In the genomic region with DNA sequence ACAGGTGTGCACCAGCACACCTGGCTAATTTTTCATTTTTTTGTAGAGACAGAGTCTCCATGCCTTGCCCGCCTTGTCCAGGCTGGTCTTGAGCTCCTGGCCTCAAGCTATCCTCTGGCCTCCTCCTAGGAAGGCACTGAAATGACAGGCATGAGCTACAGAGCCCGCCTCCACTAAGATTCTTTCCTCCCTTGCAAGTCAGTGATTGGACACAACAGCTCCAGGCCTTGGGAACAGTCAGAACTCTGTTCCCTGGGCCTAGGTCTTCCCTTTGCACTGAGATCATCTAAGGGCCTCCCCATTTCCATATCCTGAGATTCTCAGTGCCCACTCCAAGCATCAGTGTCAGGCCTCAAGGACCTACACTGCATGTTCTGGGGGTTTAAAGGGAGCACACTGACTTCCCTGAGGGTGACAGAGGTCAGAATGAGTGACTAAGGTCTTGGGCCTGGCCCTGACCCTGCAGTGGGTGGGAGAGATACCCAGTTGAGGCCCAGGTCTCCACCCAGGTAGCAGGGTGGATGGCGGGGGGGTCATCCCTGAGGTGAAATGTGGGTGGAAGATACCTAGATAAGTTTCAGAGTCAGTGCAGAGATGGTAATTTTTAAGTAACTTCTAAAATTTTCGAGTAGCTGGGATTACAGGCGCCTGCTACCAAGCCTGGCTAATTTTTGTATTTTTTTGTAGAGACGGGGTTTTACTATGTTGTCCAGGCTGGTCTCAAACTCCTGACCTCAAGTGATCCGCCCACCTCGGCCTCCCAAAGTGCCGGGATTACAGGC, we compare ENCODE assay signal across 1 cellular context.
A peak's percentile ranks its signal among the peaks of the same experiment; 100 is the strongest.
TF ChIP-seq lines count a peak whose summit lies in the region.

No MANE protein-coding gene starts in this region.

TF ChIP-seq in K562, 482 proteins besides CTCF, POLR2A, EP300 and RAD21 (continued from another document and continues in another):
- TF ChIP-seq NR1H2 (CRISPR knock-in tag; IDR thresholded peaks at IDR 0.05): no peak
- no peak for TF ChIP-seq SNIP1 (IDR thresholded peaks at IDR 0.05; ENCODE audit: low read depth)
- TF ChIP-seq, protein P1, sequence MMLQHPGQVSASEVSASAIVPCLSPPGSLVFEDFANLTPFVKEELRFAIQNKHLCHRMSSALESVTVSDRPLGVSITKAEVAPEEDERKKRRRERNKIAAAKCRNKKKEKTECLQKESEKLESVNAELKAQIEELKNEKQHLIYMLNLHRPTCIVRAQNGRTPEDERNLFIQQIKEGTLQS (IDR thresholded peaks at IDR 0.05): no peak
- TF ChIP-seq, protein P1 (CRISPR knock-in tag; conservative IDR thresholded peaks at IDR 0.05): no peak
- TF ChIP-seq, protein P2, sequence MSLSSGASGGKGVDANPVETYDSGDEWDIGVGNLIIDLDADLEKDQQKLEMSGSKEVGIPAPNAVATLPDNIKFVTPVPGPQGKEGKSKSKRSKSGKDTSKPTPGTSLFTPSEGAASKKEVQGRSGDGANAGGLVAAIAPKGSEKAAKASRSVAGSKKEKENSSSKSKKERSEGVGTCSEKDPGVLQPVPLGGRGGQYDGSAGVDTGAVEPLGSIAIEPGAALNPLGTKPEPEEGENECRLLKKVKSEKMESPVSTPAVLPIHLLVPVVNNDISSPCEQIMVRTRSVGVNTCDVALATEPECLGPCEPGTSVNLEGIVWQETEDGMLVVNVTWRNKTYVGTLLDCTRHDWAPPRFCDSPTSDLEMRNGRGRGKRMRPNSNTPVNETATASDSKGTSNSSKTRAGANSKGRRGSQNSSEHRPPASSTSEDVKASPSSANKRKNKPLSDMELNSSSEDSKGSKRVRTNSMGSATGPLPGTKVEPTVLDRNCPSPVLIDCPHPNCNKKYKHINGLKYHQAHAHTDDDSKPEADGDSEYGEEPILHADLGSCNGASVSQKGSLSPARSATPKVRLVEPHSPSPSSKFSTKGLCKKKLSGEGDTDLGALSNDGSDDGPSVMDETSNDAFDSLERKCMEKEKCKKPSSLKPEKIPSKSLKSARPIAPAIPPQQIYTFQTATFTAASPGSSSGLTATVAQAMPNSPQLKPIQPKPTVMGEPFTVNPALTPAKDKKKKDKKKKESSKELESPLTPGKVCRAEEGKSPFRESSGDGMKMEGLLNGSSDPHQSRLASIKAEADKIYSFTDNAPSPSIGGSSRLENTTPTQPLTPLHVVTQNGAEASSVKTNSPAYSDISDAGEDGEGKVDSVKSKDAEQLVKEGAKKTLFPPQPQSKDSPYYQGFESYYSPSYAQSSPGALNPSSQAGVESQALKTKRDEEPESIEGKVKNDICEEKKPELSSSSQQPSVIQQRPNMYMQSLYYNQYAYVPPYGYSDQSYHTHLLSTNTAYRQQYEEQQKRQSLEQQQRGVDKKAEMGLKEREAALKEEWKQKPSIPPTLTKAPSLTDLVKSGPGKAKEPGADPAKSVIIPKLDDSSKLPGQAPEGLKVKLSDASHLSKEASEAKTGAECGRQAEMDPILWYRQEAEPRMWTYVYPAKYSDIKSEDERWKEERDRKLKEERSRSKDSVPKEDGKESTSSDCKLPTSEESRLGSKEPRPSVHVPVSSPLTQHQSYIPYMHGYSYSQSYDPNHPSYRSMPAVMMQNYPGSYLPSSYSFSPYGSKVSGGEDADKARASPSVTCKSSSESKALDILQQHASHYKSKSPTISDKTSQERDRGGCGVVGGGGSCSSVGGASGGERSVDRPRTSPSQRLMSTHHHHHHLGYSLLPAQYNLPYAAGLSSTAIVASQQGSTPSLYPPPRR (CRISPR knock-in tag; IDR thresholded peaks at IDR 0.05; ENCODE audit: borderline replicate concordance): no peak
- TF ChIP-seq, protein P3, sequence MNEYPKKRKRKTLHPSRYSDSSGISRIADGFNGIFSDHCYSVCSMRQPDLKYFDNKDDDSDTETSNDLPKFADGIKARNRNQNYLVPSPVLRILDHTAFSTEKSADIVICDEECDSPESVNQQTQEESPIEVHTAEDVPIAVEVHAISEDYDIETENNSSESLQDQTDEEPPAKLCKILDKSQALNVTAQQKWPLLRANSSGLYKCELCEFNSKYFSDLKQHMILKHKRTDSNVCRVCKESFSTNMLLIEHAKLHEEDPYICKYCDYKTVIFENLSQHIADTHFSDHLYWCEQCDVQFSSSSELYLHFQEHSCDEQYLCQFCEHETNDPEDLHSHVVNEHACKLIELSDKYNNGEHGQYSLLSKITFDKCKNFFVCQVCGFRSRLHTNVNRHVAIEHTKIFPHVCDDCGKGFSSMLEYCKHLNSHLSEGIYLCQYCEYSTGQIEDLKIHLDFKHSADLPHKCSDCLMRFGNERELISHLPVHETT (CRISPR knock-in tag; conservative IDR thresholded peaks at IDR 0.05 in 1 of 2, IDR thresholded peaks at IDR 0.05 in 1 of 2): no peak
- TF ChIP-seq HDGF (IDR thresholded peaks at IDR 0.05): no peak
- TF ChIP-seq GABPA (tag; conservative IDR thresholded peaks at IDR 0.05; ENCODE audit: low read depth): no peak
- TF ChIP-seq TCF7L2 (IDR thresholded peaks at IDR 0.05; ENCODE audit: low read depth, low read length): no peak
- no peak for TF ChIP-seq MLLT1 (IDR thresholded peaks at IDR 0.05)
- TF ChIP-seq MAFG (tag; conservative IDR thresholded peaks at IDR 0.05): no peak
- no peak for TF ChIP-seq WHSC1 (IDR thresholded peaks at IDR 0.05; ENCODE audit: low read length)
- peak in 1 of 3 experiments; percentile 16 for TF ChIP-seq YY1 (IDR thresholded peaks at IDR 0.05; ENCODE audit: borderline replicate concordance in 1 of 3, control insufficient read depth in 1 of 3, extremely low read depth in 1 of 3, insufficient read depth in 3 of 3, insufficient read length in 1 of 3, insufficient replicate concordance in 2 of 3, low read depth in 1 of 3, low read length in 2 of 3)
- TF ChIP-seq ZNF699 (CRISPR knock-in tag; IDR thresholded peaks at IDR 0.05; ENCODE audit: insufficient replicate concordance): no peak
- TF ChIP-seq LCOR (CRISPR knock-in tag; IDR thresholded peaks at IDR 0.05): no peak
- peak; percentile 58; the same call in 1 of the 2 replicates for TF ChIP-seq DPF2 (IDR thresholded peaks at IDR 0.05)
- no peak for TF ChIP-seq SUPT5H (IDR thresholded peaks at IDR 0.05)
- no peak for TF ChIP-seq ZNF717 (CRISPR knock-in tag; IDR thresholded peaks at IDR 0.05)
- TF ChIP-seq ZNF76 (CRISPR knock-in tag; IDR thresholded peaks at IDR 0.05; ENCODE audit: borderline replicate concordance): no peak
- TF ChIP-seq ZNF165 (CRISPR knock-in tag; IDR thresholded peaks at IDR 0.05; ENCODE audit: borderline replicate concordance): no peak
- TF ChIP-seq ZNF586 (CRISPR knock-in tag; conservative IDR thresholded peaks at IDR 0.05): no peak
- no peak for TF ChIP-seq NEUROD1 (IDR thresholded peaks at IDR 0.05; ENCODE audit: borderline replicate concordance, low read depth, low read length, partially characterized antibody)
- TF ChIP-seq SIRT6 (IDR thresholded peaks at IDR 0.05; ENCODE audit: low read depth, low read length): no peak
- TF ChIP-seq MCM3 (IDR thresholded peaks at IDR 0.05): no peak
- no peak for TF ChIP-seq ZNF140 (CRISPR knock-in tag; IDR thresholded peaks at IDR 0.05)
- no peak for TF ChIP-seq TRIM24 (IDR thresholded peaks at IDR 0.05)
- TF ChIP-seq, protein P4, sequence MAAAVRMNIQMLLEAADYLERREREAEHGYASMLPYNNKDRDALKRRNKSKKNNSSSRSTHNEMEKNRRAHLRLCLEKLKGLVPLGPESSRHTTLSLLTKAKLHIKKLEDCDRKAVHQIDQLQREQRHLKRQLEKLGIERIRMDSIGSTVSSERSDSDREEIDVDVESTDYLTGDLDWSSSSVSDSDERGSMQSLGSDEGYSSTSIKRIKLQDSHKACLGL (CRISPR knock-in tag; IDR thresholded peaks at IDR 0.05; ENCODE audit: borderline replicate concordance, poor library complexity, severe bottlenecking): no peak
- no peak for TF ChIP-seq RBM17 (IDR thresholded peaks at IDR 0.05; ENCODE audit: borderline replicate concordance, low read depth, low read length)
- TF ChIP-seq, protein P5, sequence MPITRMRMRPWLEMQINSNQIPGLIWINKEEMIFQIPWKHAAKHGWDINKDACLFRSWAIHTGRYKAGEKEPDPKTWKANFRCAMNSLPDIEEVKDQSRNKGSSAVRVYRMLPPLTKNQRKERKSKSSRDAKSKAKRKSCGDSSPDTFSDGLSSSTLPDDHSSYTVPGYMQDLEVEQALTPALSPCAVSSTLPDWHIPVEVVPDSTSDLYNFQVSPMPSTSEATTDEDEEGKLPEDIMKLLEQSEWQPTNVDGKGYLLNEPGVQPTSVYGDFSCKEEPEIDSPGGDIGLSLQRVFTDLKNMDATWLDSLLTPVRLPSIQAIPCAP (CRISPR knock-in tag; IDR thresholded peaks at IDR 0.05; ENCODE audit: borderline replicate concordance): no peak
- TF ChIP-seq SIN3B (IDR thresholded peaks at IDR 0.05; ENCODE audit: low read depth): no peak
- no peak for TF ChIP-seq TEAD1 (CRISPR knock-in tag; IDR thresholded peaks at IDR 0.05)
- no peak for TF ChIP-seq HDAC6 (IDR thresholded peaks at IDR 0.05; ENCODE audit: low read depth, low read length)
- no peak for TF ChIP-seq ZNF280A (IDR thresholded peaks at IDR 0.05; ENCODE audit: low read depth, partially characterized antibody)
- TF ChIP-seq SETDB1 (IDR thresholded peaks at IDR 0.05; ENCODE audit: low read length): no peak
- 0 out of 2 replicates have a peak, but pooled peaks have one; percentile 44 for TF ChIP-seq PHF21A (IDR thresholded peaks at IDR 0.05; ENCODE audit: borderline replicate concordance, low read depth)
- TF ChIP-seq, protein P6, sequence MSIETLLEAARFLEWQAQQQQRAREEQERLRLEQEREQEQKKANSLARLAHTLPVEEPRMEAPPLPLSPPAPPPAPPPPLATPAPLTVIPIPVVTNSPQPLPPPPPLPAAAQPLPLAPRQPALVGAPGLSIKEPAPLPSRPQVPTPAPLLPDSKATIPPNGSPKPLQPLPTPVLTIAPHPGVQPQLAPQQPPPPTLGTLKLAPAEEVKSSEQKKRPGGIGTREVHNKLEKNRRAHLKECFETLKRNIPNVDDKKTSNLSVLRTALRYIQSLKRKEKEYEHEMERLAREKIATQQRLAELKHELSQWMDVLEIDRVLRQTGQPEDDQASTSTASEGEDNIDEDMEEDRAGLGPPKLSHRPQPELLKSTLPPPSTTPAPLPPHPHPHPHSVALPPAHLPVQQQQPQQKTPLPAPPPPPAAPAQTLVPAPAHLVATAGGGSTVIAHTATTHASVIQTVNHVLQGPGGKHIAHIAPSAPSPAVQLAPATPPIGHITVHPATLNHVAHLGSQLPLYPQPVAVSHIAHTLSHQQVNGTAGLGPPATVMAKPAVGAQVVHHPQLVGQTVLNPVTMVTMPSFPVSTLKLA (conservative IDR thresholded peaks at IDR 0.05): no peak
- TF ChIP-seq NR2C1 (IDR thresholded peaks at IDR 0.05): peak; percentile 21; the same call in 1 of the 2 replicates
- no peak for TF ChIP-seq NR2C1 (tag; IDR thresholded peaks at IDR 0.05)
- no peak for TF ChIP-seq SAFB (IDR thresholded peaks at IDR 0.05; ENCODE audit: borderline replicate concordance, low read depth, low read length)
- TF ChIP-seq, protein P7, sequence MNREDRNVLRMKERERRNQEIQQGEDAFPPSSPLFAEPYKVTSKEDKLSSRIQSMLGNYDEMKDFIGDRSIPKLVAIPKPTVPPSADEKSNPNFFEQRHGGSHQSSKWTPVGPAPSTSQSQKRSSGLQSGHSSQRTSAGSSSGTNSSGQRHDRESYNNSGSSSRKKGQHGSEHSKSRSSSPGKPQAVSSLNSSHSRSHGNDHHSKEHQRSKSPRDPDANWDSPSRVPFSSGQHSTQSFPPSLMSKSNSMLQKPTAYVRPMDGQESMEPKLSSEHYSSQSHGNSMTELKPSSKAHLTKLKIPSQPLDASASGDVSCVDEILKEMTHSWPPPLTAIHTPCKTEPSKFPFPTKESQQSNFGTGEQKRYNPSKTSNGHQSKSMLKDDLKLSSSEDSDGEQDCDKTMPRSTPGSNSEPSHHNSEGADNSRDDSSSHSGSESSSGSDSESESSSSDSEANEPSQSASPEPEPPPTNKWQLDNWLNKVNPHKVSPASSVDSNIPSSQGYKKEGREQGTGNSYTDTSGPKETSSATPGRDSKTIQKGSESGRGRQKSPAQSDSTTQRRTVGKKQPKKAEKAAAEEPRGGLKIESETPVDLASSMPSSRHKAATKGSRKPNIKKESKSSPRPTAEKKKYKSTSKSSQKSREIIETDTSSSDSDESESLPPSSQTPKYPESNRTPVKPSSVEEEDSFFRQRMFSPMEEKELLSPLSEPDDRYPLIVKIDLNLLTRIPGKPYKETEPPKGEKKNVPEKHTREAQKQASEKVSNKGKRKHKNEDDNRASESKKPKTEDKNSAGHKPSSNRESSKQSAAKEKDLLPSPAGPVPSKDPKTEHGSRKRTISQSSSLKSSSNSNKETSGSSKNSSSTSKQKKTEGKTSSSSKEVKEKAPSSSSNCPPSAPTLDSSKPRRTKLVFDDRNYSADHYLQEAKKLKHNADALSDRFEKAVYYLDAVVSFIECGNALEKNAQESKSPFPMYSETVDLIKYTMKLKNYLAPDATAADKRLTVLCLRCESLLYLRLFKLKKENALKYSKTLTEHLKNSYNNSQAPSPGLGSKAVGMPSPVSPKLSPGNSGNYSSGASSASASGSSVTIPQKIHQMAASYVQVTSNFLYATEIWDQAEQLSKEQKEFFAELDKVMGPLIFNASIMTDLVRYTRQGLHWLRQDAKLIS (CRISPR knock-in tag; IDR thresholded peaks at IDR 0.05): no peak
- TF ChIP-seq ZNF444 (CRISPR knock-in tag; IDR thresholded peaks at IDR 0.05): no peak
- no peak for TF ChIP-seq ZNF668 (CRISPR knock-in tag; IDR thresholded peaks at IDR 0.05)
- TF ChIP-seq TOE1 (IDR thresholded peaks at IDR 0.05; ENCODE audit: borderline replicate concordance): no peak
- no peak for TF ChIP-seq TOE1 (CRISPR knock-in tag; IDR thresholded peaks at IDR 0.05; ENCODE audit: borderline replicate concordance, low read depth)
- TF ChIP-seq ZBTB17 (CRISPR knock-in tag; IDR thresholded peaks at IDR 0.05): no peak
